In genomic region chr9:131707677-131708612, GRCh38 we compare ENCODE assay signal across 8 cellular contexts. TPM values are rescaled to one million over a fixed set of nuclear protein-coding genes. Genes with fewer than 3 reads are reported as not detected.
DNase-seq lines count a peak whose midpoint lies in the region; ATAC-seq, FAIRE-seq and TF ChIP-seq lines count a peak whose summit lies in the region.

No MANE protein-coding gene starts in this region.

- peak overlapping the region; percentile 28 for H3K4me3 Mint-ChIP-seq in activated T-cell treated with anti-CD3 and anti-CD28 coated beads, Interleukin-2, amount 50 U/mL, for 24 hours
- peak overlapping the region in 7 of 8 donors; percentile 5 to 59 (median 21) for H3K4me3 Mint-ChIP-seq in naive B cell

- no peaks in the 10 kb centered on the region for H3K27me3 ChIP-seq in dorsolateral prefrontal cortex

- peaks cover 94% of the 10 kb centered on the region for H3K4me1 Mint-ChIP-seq in activated T-cell treated with anti-CD3 and anti-CD28 coated beads, Interleukin-2, amount 50 U/mL, for 24 hours (ENCODE audit: low read depth)
- H3K4me1 Mint-ChIP-seq in naive B cell: peaks cover 67 to 95% (median 81%) of the 10 kb centered on the region in 3 donors

- H3K9me3 Mint-ChIP-seq in activated T-cell treated with anti-CD3 and anti-CD28 coated beads, Interleukin-2, amount 50 U/mL, for 24 hours: no peaks in the 10 kb centered on the region
- no peaks in the 10 kb centered on the region for H3K9me3 Mint-ChIP-seq in naive B cell

- H3K27me3 Mint-ChIP-seq in activated T-cell treated with anti-CD3 and anti-CD28 coated beads, Interleukin-2, amount 50 U/mL, for 24 hours: no peaks in the 10 kb centered on the region
- no peaks in the 10 kb centered on the region for H3K27me3 Mint-ChIP-seq in naive B cell

- peaks cover 33% of the 10 kb centered on the region for H3K36me3 Mint-ChIP-seq in activated T-cell treated with anti-CD3 and anti-CD28 coated beads, Interleukin-2, amount 50 U/mL, for 24 hours (ENCODE audit: low read depth)
- H3K36me3 Mint-ChIP-seq in naive B cell: no peaks in the 10 kb centered on the region

- FAIRE-seq in RCC 7860 (lab: Jason Lieb, UNC): peak; percentile 37

- DNase-seq in activated T-cell treated with anti-CD3 and anti-CD28 coated beads, Interleukin-2, amount 50 U/mL, for 24 hours: no peak
- DNase-seq in activated T-cell treated with anti-CD3 and anti-CD28 coated beads, Interleukin-2, amount 50 U/mL, for 1 hour: no peak
- peak; percentile 63 for DNase-seq in RCC 7860 (ENCODE audit: low spot score)
- no peak for DNase-seq in dorsolateral prefrontal cortex
- no peak for DNase-seq in naive B cell
- DNase-seq in activated CD4-positive, CD25-positive, alpha-beta regulatory T cell treated with anti-CD3 and anti-CD28 coated beads, Interleukin-2, amount 50 U/mL, for 72 hours: no peak
- DNase-seq in NCI-H187 treated with DMSO at 0.1 percent for 48 hours (lab: John Stamatoyannopoulos, UW): no peak

- H3K27ac ChIP-seq in dorsolateral prefrontal cortex: peak overlapping the region in 40 of 59 donors; percentile 4 to 78 (median 48)

- H3K27ac Mint-ChIP-seq in activated T-cell treated with anti-CD3 and anti-CD28 coated beads, Interleukin-2, amount 50 U/mL, for 24 hours: peak overlapping the region; percentile 68
- peak overlapping the region; percentile 7 to 87 (median 68) for H3K27ac Mint-ChIP-seq in naive B cell

- H3K4me3 ChIP-seq in dorsolateral prefrontal cortex: peak overlapping the region in 5 of 59 donors; percentile 2 to 24 (median 20)

- ATAC-seq in naive B cell (ENCODE audit: low read depth in 2 of 2): peak; percentile 59 to 63
- ATAC-seq in HG02588 (IDR thresholded peaks at IDR 0.05; ENCODE audit: unreplicated experiment): no peak

- intact Hi-C loops in dorsolateral prefrontal cortex (cut with DNase I): no loop called here

- no peak for TF ChIP-seq CTCF in dorsolateral prefrontal cortex (IDR thresholded peaks at IDR 0.05 in 54 of 56, conservative IDR thresholded peaks at IDR 0.05 in 2 of 56; ENCODE audit: low read depth in 1 of 56, partially characterized antibody in 56 of 56)

RNA-seq across cellular contexts. Expression of gene RAPGEF1, which starts 31.9 kb away (rescaled TPM):
- total RNA-seq in dorsolateral prefrontal cortex: 100 to 1,000 TPM in 115 of 120 experiments, 10 to 100 TPM in 5; 96.5 to 222 (median 138) TPM
- 10 to 100 TPM in 2 of 6 donors, 1 to 10 TPM in 4; 3.4 to 21.1 (median 7.9) TPM for polyA plus RNA-seq in naive B cell (ENCODE audit: low read depth in 6 of 6)
